In the genomic region with DNA sequence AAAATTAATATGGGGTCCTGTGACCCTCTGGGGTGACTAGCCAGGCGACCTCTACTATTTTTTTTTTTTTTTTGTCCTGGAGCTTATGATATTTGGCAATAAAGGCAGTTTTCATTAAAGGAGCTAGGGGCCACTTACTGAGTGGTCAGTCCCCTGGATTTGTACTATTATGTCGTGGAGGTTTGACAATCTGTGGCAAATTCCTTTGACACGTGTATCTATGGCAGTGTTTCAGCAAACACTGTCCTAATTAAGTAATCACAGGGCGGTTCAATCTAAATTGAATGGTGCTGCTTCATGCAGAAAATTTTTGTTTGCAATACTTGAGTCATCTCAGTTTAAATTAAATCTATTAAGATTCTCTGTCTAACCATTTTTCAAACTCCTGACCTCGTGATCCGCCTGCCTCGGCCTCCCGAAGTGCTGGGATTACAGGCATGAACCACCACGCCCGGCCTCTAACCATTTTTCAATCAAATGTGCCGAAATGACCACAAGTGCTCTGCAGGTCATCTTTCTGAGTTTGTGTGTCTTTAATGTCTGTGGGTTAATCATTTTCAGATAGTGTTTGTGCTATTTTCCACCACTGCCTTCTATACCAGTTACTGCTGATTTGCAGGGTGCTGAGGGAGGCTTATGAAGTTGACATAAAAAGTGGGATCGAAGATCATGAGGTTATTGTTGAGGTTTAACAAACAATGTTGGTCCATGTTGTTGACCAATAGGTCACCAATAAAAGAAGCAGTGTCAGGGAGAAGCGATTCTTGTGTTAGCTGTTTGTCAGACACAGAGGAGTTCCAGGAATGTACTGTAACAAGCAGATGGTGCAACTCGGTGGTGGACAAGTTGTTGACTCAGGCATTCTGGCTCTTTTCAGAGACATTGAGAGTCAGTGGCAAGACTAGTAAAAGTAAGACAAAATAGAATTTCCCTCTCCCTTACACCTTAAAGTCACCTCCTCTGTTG, we compare ENCODE assay signal across 1 cellular context.
TF ChIP-seq lines count a peak whose summit lies in the region.

No MANE protein-coding gene starts in this region.

TF ChIP-seq in HepG2, 621 proteins besides CTCF, POLR2A, EP300 and RAD21 (continued from another document and continues in another):
- TF ChIP-seq, protein P1, sequence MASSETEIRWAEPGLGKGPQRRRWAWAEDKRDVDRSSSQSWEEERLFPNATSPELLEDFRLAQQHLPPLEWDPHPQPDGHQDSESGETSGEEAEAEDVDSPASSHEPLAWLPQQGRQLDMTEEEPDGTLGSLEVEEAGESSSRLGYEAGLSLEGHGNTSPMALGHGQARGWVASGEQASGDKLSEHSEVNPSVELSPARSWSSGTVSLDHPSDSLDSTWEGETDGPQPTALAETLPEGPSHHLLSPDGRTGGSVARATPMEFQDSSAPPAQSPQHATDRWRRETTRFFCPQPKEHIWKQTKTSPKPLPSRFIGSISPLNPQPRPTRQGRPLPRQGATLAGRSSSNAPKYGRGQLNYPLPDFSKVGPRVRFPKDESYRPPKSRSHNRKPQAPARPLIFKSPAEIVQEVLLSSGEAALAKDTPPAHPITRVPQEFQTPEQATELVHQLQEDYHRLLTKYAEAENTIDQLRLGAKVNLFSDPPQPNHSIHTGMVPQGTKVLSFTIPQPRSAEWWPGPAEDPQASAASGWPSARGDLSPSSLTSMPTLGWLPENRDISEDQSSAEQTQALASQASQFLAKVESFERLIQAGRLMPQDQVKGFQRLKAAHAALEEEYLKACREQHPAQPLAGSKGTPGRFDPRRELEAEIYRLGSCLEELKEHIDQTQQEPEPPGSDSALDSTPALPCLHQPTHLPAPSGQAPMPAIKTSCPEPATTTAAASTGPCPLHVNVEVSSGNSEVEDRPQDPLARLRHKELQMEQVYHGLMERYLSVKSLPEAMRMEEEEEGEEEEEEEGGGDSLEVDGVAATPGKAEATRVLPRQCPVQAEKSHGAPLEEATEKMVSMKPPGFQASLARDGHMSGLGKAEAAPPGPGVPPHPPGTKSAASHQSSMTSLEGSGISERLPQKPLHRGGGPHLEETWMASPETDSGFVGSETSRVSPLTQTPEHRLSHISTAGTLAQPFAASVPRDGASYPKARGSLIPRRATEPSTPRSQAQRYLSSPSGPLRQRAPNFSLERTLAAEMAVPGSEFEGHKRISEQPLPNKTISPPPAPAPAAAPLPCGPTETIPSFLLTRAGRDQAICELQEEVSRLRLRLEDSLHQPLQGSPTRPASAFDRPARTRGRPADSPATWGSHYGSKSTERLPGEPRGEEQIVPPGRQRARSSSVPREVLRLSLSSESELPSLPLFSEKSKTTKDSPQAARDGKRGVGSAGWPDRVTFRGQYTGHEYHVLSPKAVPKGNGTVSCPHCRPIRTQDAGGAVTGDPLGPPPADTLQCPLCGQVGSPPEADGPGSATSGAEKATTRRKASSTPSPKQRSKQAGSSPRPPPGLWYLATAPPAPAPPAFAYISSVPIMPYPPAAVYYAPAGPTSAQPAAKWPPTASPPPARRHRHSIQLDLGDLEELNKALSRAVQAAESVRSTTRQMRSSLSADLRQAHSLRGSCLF (CRISPR knock-in tag; IDR thresholded peaks at IDR 0.05; ENCODE audit: borderline replicate concordance), result no peak
- TF ChIP-seq ZNF83 (CRISPR knock-in tag; IDR thresholded peaks at IDR 0.05; ENCODE audit: borderline replicate concordance) (no peak), FOXA3 (CRISPR knock-in tag; IDR thresholded peaks at IDR 0.05) (peak; percentile 100), IKZF1 (IDR thresholded peaks at IDR 0.05) (no peak), STAT5B (CRISPR knock-in tag; IDR thresholded peaks at IDR 0.05) (peak; percentile 68; the same call in 1 of the 2 replicates), ZNF430 (CRISPR knock-in tag; IDR thresholded peaks at IDR 0.05) (peak; percentile 68; the same call in 1 of the 2 replicates), SIN3B (IDR thresholded peaks at IDR 0.05; ENCODE audit: low read length) (no peak), ZNF879 (CRISPR knock-in tag; IDR thresholded peaks at IDR 0.05) (0 out of 2 replicates have a peak, but pooled peaks have one; percentile 54), CBFB (CRISPR knock-in tag; IDR thresholded peaks at IDR 0.05) (peak; percentile 99), CAMTA2 (CRISPR knock-in tag; IDR thresholded peaks at IDR 0.05; ENCODE audit: borderline replicate concordance) (no peak), ZNF205 (CRISPR knock-in tag; IDR thresholded peaks at IDR 0.05) (peak; percentile 96), ZNF354B (CRISPR knock-in tag; IDR thresholded peaks at IDR 0.05) (no peak), ZBTB21 (CRISPR knock-in tag; IDR thresholded peaks at IDR 0.05) (no peak), ZKSCAN1 (IDR thresholded peaks at IDR 0.05; ENCODE audit: low read length) (peak; percentile 38; the same call in 1 of the 2 replicates), RFX5 (IDR thresholded peaks at IDR 0.05; ENCODE audit: low read depth, low read length) (peak; percentile 40; the same call in 1 of the 2 replicates), GPN1 (CRISPR knock-in tag; IDR thresholded peaks at IDR 0.05; ENCODE audit: borderline replicate concordance) (no peak), ZNF10 (CRISPR knock-in tag; IDR thresholded peaks at IDR 0.05; ENCODE audit: borderline replicate concordance, low read depth) (no peak), ZNF460 (CRISPR knock-in tag; IDR thresholded peaks at IDR 0.05; ENCODE audit: borderline replicate concordance) (peak; percentile 49; the same call in 1 of the 2 replicates), TBX3 (IDR thresholded peaks at IDR 0.05; ENCODE audit: borderline replicate concordance) (peak; percentile 96), ZNF674 (CRISPR knock-in tag; IDR thresholded peaks at IDR 0.05; ENCODE audit: low read depth) (no peak), ZNF782 (CRISPR knock-in tag; IDR thresholded peaks at IDR 0.05; ENCODE audit: borderline replicate concordance) (no peak), TBX2 (CRISPR knock-in tag; IDR thresholded peaks at IDR 0.05; ENCODE audit: borderline replicate concordance) (peak; percentile 99), ZNF616 (CRISPR knock-in tag; IDR thresholded peaks at IDR 0.05; ENCODE audit: low read depth) (peak; percentile 64; the same call in 1 of the 2 replicates)
- TF ChIP-seq, protein P2, sequence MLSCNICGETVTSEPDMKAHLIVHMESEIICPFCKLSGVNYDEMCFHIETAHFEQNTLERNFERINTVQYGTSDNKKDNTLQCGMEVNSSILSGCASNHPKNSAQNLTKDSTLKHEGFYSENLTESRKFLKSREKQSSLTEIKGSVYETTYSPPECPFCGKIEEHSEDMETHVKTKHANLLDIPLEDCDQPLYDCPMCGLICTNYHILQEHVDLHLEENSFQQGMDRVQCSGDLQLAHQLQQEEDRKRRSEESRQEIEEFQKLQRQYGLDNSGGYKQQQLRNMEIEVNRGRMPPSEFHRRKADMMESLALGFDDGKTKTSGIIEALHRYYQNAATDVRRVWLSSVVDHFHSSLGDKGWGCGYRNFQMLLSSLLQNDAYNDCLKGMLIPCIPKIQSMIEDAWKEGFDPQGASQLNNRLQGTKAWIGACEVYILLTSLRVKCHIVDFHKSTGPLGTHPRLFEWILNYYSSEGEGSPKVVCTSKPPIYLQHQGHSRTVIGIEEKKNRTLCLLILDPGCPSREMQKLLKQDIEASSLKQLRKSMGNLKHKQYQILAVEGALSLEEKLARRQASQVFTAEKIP (CRISPR knock-in tag; IDR thresholded peaks at IDR 0.05; ENCODE audit: borderline replicate concordance), result no peak
- TF ChIP-seq, protein P3, sequence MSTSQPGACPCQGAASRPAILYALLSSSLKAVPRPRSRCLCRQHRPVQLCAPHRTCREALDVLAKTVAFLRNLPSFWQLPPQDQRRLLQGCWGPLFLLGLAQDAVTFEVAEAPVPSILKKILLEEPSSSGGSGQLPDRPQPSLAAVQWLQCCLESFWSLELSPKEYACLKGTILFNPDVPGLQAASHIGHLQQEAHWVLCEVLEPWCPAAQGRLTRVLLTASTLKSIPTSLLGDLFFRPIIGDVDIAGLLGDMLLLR (CRISPR knock-in tag; IDR thresholded peaks at IDR 0.05), result no peak
- TF ChIP-seq, protein P4, sequence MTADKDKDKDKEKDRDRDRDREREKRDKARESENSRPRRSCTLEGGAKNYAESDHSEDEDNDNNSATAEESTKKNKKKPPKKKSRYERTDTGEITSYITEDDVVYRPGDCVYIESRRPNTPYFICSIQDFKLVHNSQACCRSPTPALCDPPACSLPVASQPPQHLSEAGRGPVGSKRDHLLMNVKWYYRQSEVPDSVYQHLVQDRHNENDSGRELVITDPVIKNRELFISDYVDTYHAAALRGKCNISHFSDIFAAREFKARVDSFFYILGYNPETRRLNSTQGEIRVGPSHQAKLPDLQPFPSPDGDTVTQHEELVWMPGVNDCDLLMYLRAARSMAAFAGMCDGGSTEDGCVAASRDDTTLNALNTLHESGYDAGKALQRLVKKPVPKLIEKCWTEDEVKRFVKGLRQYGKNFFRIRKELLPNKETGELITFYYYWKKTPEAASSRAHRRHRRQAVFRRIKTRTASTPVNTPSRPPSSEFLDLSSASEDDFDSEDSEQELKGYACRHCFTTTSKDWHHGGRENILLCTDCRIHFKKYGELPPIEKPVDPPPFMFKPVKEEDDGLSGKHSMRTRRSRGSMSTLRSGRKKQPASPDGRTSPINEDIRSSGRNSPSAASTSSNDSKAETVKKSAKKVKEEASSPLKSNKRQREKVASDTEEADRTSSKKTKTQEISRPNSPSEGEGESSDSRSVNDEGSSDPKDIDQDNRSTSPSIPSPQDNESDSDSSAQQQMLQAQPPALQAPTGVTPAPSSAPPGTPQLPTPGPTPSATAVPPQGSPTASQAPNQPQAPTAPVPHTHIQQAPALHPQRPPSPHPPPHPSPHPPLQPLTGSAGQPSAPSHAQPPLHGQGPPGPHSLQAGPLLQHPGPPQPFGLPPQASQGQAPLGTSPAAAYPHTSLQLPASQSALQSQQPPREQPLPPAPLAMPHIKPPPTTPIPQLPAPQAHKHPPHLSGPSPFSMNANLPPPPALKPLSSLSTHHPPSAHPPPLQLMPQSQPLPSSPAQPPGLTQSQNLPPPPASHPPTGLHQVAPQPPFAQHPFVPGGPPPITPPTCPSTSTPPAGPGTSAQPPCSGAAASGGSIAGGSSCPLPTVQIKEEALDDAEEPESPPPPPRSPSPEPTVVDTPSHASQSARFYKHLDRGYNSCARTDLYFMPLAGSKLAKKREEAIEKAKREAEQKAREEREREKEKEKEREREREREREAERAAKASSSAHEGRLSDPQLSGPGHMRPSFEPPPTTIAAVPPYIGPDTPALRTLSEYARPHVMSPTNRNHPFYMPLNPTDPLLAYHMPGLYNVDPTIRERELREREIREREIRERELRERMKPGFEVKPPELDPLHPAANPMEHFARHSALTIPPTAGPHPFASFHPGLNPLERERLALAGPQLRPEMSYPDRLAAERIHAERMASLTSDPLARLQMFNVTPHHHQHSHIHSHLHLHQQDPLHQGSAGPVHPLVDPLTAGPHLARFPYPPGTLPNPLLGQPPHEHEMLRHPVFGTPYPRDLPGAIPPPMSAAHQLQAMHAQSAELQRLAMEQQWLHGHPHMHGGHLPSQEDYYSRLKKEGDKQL (CRISPR knock-in tag; IDR thresholded peaks at IDR 0.05; ENCODE audit: low read depth), result peak; percentile 99
- TF ChIP-seq, protein P5, sequence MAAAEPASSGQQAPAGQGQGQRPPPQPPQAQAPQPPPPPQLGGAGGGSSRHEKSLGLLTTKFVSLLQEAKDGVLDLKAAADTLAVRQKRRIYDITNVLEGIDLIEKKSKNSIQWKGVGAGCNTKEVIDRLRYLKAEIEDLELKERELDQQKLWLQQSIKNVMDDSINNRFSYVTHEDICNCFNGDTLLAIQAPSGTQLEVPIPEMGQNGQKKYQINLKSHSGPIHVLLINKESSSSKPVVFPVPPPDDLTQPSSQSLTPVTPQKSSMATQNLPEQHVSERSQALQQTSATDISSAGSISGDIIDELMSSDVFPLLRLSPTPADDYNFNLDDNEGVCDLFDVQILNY (CRISPR knock-in tag; conservative IDR thresholded peaks at IDR 0.05), result no peak
- TF ChIP-seq, protein P6, sequence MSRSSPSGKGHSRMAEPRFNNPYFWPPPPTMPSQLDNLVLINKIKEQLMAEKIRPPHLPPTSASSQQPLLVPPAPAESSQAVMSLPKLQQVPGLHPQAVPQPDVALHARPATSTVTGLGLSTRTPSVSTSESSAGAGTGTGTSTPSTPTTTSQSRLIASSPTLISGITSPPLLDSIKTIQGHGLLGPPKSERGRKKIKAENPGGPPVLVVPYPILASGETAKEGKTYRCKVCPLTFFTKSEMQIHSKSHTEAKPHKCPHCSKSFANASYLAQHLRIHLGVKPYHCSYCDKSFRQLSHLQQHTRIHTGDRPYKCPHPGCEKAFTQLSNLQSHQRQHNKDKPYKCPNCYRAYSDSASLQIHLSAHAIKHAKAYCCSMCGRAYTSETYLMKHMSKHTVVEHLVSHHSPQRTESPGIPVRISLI (CRISPR knock-in tag; IDR thresholded peaks at IDR 0.05; ENCODE audit: borderline replicate concordance), result peak; percentile 79; the same call in 1 of the 2 replicates
- TF ChIP-seq, protein P7, sequence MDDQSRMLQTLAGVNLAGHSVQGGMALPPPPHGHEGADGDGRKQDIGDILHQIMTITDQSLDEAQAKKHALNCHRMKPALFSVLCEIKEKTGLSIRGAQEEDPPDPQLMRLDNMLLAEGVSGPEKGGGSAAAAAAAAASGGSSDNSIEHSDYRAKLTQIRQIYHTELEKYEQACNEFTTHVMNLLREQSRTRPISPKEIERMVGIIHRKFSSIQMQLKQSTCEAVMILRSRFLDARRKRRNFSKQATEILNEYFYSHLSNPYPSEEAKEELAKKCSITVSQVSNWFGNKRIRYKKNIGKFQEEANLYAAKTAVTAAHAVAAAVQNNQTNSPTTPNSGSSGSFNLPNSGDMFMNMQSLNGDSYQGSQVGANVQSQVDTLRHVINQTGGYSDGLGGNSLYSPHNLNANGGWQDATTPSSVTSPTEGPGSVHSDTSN (CRISPR knock-in tag; IDR thresholded peaks at IDR 0.05; ENCODE audit: borderline replicate concordance), result no peak
- TF ChIP-seq, protein P8, sequence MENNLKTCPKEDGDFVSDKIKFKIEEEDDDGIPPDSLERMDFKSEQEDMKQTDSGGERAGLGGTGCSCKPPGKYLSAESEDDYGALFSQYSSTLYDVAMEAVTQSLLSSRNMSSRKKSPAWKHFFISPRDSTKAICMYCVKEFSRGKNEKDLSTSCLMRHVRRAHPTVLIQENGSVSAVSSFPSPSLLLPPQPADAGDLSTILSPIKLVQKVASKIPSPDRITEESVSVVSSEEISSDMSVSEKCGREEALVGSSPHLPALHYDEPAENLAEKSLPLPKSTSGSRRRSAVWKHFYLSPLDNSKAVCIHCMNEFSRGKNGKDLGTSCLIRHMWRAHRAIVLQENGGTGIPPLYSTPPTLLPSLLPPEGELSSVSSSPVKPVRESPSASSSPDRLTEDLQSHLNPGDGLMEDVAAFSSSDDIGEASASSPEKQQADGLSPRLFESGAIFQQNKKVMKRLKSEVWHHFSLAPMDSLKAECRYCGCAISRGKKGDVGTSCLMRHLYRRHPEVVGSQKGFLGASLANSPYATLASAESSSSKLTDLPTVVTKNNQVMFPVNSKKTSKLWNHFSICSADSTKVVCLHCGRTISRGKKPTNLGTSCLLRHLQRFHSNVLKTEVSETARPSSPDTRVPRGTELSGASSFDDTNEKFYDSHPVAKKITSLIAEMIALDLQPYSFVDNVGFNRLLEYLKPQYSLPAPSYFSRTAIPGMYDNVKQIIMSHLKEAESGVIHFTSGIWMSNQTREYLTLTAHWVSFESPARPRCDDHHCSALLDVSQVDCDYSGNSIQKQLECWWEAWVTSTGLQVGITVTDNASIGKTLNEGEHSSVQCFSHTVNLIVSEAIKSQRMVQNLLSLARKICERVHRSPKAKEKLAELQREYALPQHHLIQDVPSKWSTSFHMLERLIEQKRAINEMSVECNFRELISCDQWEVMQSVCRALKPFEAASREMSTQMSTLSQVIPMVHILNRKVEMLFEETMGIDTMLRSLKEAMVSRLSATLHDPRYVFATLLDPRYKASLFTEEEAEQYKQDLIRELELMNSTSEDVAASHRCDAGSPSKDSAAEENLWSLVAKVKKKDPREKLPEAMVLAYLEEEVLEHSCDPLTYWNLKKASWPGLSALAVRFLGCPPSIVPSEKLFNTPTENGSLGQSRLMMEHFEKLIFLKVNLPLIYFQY (CRISPR knock-in tag; IDR thresholded peaks at IDR 0.05; ENCODE audit: borderline replicate concordance), result 0 out of 2 replicates have a peak, but pooled peaks have one; percentile 58
